Comparison of ENCODE assay signal across 19 cellular contexts in the genomic region with DNA sequence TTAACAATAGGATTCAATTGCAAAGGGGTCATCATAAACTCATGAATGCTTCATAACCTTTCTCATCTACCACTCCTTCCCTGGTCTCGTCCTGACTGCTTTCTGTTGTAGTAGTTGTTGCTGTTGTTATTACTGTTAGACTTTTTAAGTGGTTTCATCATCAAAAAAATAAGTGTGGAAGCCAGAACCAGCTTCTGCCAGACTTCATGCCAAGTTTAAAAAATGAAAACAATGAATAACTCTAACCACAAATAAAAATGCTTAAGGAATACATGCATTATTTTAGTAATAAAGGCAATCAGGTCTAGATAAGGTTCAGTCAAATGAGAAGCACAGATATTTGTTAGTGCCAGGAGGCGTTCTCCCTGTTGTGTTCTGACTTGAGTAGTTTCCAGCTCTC.
"Had no signal": no experiment of that assay in that cellular context is flagged by ENCODE, and none has a peak within 500 bp of the region (broad histone marks: within the 10 kb centered on the region; RNA-seq: fewer than 3 reads in every experiment).

No MANE protein-coding gene starts in this region.

- DNase-seq: activated CD4-positive, alpha-beta T cell treated with anti-CD3 and anti-CD28 coated beads for 4 hours; activated CD8-positive, alpha-beta memory T cell treated with anti-CD3 and anti-CD28 coated beads, Interleukin-2, amount 50 U/mL, for 48 hours; activated CD8-positive, alpha-beta T cell treated with anti-CD3 and anti-CD28 coated beads, Interleukin-2, amount 10 ng/mL, durations not matched to agents 7 days and 5 days; activated gamma-delta T cell; activated T-cell treated with anti-CD3 and anti-CD28 coated beads, Interleukin-2, amount 50 U/mL, for 72 hours; amygdala; heart right ventricle; naive B cell; ovary; stimulated activated CD4-positive, alpha-beta T cell treated with anti-CD3 and anti-CD28 coated beads, Interleukin-12 subunit alpha, Interleukin-12 subunit beta, amount 100 ng/mL, for 4 hours; stimulated activated CD4-positive, alpha-beta T cell treated with anti-CD3 and anti-CD28 coated beads, Interleukin-2, amount 100 ng/mL, for 24 hours; T-helper 2 cell had no signal

- H3K27me3 ChIP-seq: cardiac muscle cell, gastroesophageal sphincter, heart right ventricle, neural progenitor cell, ovary had no signal

- ATAC-seq: activated CD8-positive, alpha-beta T cell treated with anti-CD3 and anti-CD28 coated beads, Interleukin-2, amount 10 ng/mL, durations not matched to agents 7 days and 5 days; activated naive CD4-positive, alpha-beta T cell treated with anti-CD3 and anti-CD28 coated beads, Interleukin-2, amount 50 U/mL, for 72 hours; activated T-cell treated with anti-CD3 and anti-CD28 coated beads, Interleukin-2, amount 50 U/mL, for 72 hours; gastroesophageal sphincter; heart right ventricle; WTC11 had no signal

- H3K9ac ChIP-seq: neural progenitor cell had no signal

- H3K9me3 ChIP-seq: gastroesophageal sphincter, ovary, thoracic aorta had no signal

- H3K27ac ChIP-seq: cardiac muscle cell, gastroesophageal sphincter, heart right ventricle, neural progenitor cell, ovary, thoracic aorta had no signal

- H3K4me1 ChIP-seq: gastroesophageal sphincter, heart right ventricle, neural progenitor cell had no signal

- H3K4me3 ChIP-seq: cardiac muscle cell, gastroesophageal sphincter, heart right ventricle, lung, neural progenitor cell, ovary, thoracic aorta had no signal

- H3K36me3 ChIP-seq: cardiac muscle cell, gastroesophageal sphincter, heart right ventricle, neural progenitor cell, ovary, thoracic aorta had no signal
